In the genomic region with DNA sequence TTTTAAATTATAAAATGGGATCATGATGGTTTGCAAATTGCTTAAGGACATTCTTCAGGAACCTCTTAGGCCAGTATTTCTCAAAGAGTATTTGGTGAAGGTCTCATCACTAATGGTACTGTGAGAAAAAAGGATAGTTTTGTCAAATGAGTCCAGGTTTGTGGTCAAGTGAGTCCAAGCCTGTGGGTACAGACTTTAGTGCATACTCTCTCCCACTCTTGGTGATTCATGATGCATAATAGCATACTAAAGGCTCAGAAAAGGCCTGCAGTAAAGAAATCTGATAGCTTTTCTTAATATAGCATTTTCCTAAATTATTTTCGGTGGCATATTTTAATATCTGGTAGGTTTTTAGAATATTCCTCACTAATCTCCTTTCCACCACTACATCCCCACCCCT, we compare ENCODE assay signal across 13 cellular contexts. TPM values are rescaled to one million over a fixed set of nuclear protein-coding genes. Genes with fewer than 3 reads are reported as not detected.
A peak's percentile ranks its signal among the peaks of the same experiment; 100 is the strongest.
DNase-seq lines count a peak whose midpoint lies in the region; ATAC-seq and TF ChIP-seq lines count a peak whose summit lies in the region.
"Had no signal": no experiment of that assay in that cellular context is flagged by ENCODE, and none has a peak within 500 bp of the region (broad histone marks: within the 10 kb centered on the region; RNA-seq: fewer than 3 reads in every experiment).

No MANE protein-coding gene starts in this region.

- POLR2A ChIA-PET in HCT116 (lab: Charles Lee), result no interaction called here

- H3K79me2 ChIP-seq in HCT116 (ENCODE audit: insufficient read depth, low read length), result no peaks in the 10 kb centered on the region

- no peaks in the 10 kb centered on the region for H3K27me3 Mint-ChIP-seq in stimulated activated naive CD8-positive, alpha-beta T cell treated with anti-CD3 and anti-CD28 coated beads, Interleukin-15, amount 100 ng/mL, for 72 hours
- H3K27me3 Mint-ChIP-seq in endothelial cell (ENCODE audit: unreplicated experiment), result peaks cover 3% of the 10 kb centered on the region

- BruUV-seq in HCT116 (replicated peaks; lab: Mats Ljungman, UMichigan), result no TSS peak

- H3K27me3 ChIP-seq in HCT116 (ENCODE audit: insufficient read depth, low read length) (no peaks in the 10 kb centered on the region), adipocyte (replicated peaks; ENCODE audit: control insufficient read depth, insufficient read depth, low read length) (no peaks in the 10 kb centered on the region)
- H3K27me3 ChIP-seq: body of pancreas, pancreas had no signal

- H3K27ac Mint-ChIP-seq in stimulated activated naive CD8-positive, alpha-beta T cell treated with anti-CD3 and anti-CD28 coated beads, Interleukin-15, amount 100 ng/mL, for 72 hours, result no peak overlapping the region
- H3K27ac Mint-ChIP-seq in endothelial cell (ENCODE audit: unreplicated experiment), result no peak overlapping the region

- H3K36me3 Mint-ChIP-seq in endothelial cell (ENCODE audit: low read depth, unreplicated experiment), result no peaks in the 10 kb centered on the region

- H3K9ac ChIP-seq in HCT116 (ENCODE audit: low read length) (0 out of 2 replicates have a peak overlapping the region, but pooled peaks have one; percentile 14), adipocyte (ENCODE audit: low read length) (peak overlapping the region; percentile 13)

- H3K27ac ChIP-seq in HCT116 (ENCODE audit: low read depth, low read length), result no peak overlapping the region
- H3K27ac ChIP-seq: body of pancreas, pancreas had no signal

- H3K4me3 Mint-ChIP-seq in stimulated activated naive CD8-positive, alpha-beta T cell treated with anti-CD3 and anti-CD28 coated beads, Interleukin-15, amount 100 ng/mL, for 72 hours, result no peak overlapping the region
- no peak overlapping the region for H3K4me3 Mint-ChIP-seq in endothelial cell (ENCODE audit: unreplicated experiment)

- peaks cover 10 to 16% of the 10 kb centered on the region in 2 experiments for H3K4me1 ChIP-seq in HCT116 (ENCODE audit: control insufficient read depth in 1 of 2, insufficient read depth in 2 of 2, low read length in 2 of 2)
- H3K4me1 ChIP-seq in adipocyte (ENCODE audit: control insufficient read depth, insufficient read depth, low read length), result peaks cover 28% of the 10 kb centered on the region

- intact Hi-C loops in HCT116 (cut with micrococcal nuclease), result no loop called here

- ATAC-seq in HCT116, result peak; percentile 46
- ATAC-seq in stimulated activated naive CD8-positive, alpha-beta T cell treated with anti-CD3 and anti-CD28 coated beads, Interleukin-15, amount 100 ng/mL, for 72 hours, result peak; percentile 83
- ATAC-seq in GM18498 (IDR thresholded peaks at IDR 0.05; ENCODE audit: unreplicated experiment), result no peak
- ATAC-seq: left colon had no signal

- H3K9me3 Mint-ChIP-seq in stimulated activated naive CD8-positive, alpha-beta T cell treated with anti-CD3 and anti-CD28 coated beads, Interleukin-15, amount 100 ng/mL, for 72 hours, result no peaks in the 10 kb centered on the region
- H3K9me3 Mint-ChIP-seq in endothelial cell (ENCODE audit: unreplicated experiment), result no peaks in the 10 kb centered on the region

- H2AFZ ChIP-seq in HCT116 (ENCODE audit: low read depth, low read length, poor library complexity, severe bottlenecking), result peak overlapping the region; percentile 49

- H3K4me3 ChIP-seq in HCT116 (replicated peaks in 1 of 2; ENCODE audit: low read depth in 1 of 2, low read length in 2 of 2) (peak overlapping the region in 1 of 2 experiments; percentile 17; a peak in 1 of 4 replicates), adipocyte (ENCODE audit: low read length) (no peak overlapping the region)
- H3K4me3 ChIP-seq: body of pancreas, pancreas had no signal

- H3K36me3 ChIP-seq in HCT116 (ENCODE audit: control insufficient read depth in 1 of 2, insufficient read depth in 2 of 2, low read length in 2 of 2) (no peaks in the 10 kb centered on the region), adipocyte (ENCODE audit: control insufficient read depth, insufficient read depth, low read length, severe bottlenecking) (peaks cover 11% of the 10 kb centered on the region)
- H3K36me3 ChIP-seq: pancreas had no signal

- H4K20me1 ChIP-seq in HCT116 (ENCODE audit: insufficient read depth), result no peaks in the 10 kb centered on the region

- RAD21 ChIA-PET in HCT116 (lab: Charles Lee; ENCODE audit: low non-redundant PET in 1 of 2, low total read pairs in 2 of 2, uncharacterized antibody in 2 of 2, unreplicated experiment in 2 of 2), result no interaction called here

- DNase-seq in HCT116 (ENCODE audit: low read depth, low spot score), result no peak
- DNase-seq in adipocyte (ENCODE audit: low read depth), result peak; percentile 48
- peak; percentile 65 for DNase-seq in glomerular visceral epithelial cell (ENCODE audit: extremely low spot score)
- no peak for DNase-seq in stimulated activated naive CD8-positive, alpha-beta T cell treated with anti-CD3 and anti-CD28 coated beads, Interleukin-15, amount 100 ng/mL, for 72 hours
- DNase-seq in endothelial cell (ENCODE audit: low spot score), result no peak
- DNase-seq in NCI-H2196 treated with DMSO at 0.1 percent for 48 hours (lab: John Stamatoyannopoulos, UW; ENCODE audit: unreplicated experiment), result no peak
- DNase-seq in nucleus accumbens (lab: John Stamatoyannopoulos, UW), result no peak
- DNase-seq: left colon; RPMI8226; stimulated activated naive CD4-positive, alpha-beta T cell had no signal

- TF ChIP-seq RAD21 in HCT116 (IDR thresholded peaks at IDR 0.05; ENCODE audit: low read depth), result no peak

- H3K9me3 ChIP-seq in HCT116 (ENCODE audit: control insufficient read depth in 1 of 2, insufficient read depth in 1 of 2, low read depth in 1 of 2, low read length in 2 of 2), result no peaks in the 10 kb centered on the region
- H3K9me3 ChIP-seq in adipocyte (ENCODE audit: control insufficient read depth, low read length), result no peaks in the 10 kb centered on the region
- H3K9me3 ChIP-seq: body of pancreas, pancreas had no signal

- peak overlapping the region; percentile 64 for H3K4me2 ChIP-seq in HCT116 (ENCODE audit: low read length)

- CTCF ChIA-PET in HCT116 (lab: Charles Lee), result no interaction called here

- no peaks in the 10 kb centered on the region for H3K9me2 ChIP-seq in HCT116 (ENCODE audit: insufficient read depth)

- no peak for TF ChIP-seq POLR2A in HCT116 (IDR thresholded peaks at IDR 0.05; ENCODE audit: borderline replicate concordance, extremely low read depth, insufficient read depth, insufficient read length)

- H3K4me1 Mint-ChIP-seq in stimulated activated naive CD8-positive, alpha-beta T cell treated with anti-CD3 and anti-CD28 coated beads, Interleukin-15, amount 100 ng/mL, for 72 hours, result no peaks in the 10 kb centered on the region
- H3K4me1 Mint-ChIP-seq in endothelial cell (ENCODE audit: unreplicated experiment), result peaks cover 11% of the 10 kb centered on the region

- TF ChIP-seq CTCF in HCT116 (IDR thresholded peaks at IDR 0.05 in 2 of 3, conservative IDR thresholded peaks at IDR 0.05 in 1 of 3; ENCODE audit: borderline replicate concordance in 1 of 3, insufficient read depth in 1 of 3, low read depth in 2 of 3, low read length in 2 of 3) (no peak), endothelial cell (IDR thresholded peaks at IDR 0.05; ENCODE audit: unreplicated experiment) (no peak)

TF ChIP-seq in HCT116, 20 proteins besides CTCF, POLR2A, EP300 and RAD21:
- no peak for TF ChIP-seq ZBTB33 (IDR thresholded peaks at IDR 0.05; ENCODE audit: extremely low read depth, insufficient replicate concordance, low read length)
- TF ChIP-seq EZH2phosphoT487 (IDR thresholded peaks at IDR 0.05; ENCODE audit: borderline replicate concordance), result no peak
- TF ChIP-seq ZFX (IDR thresholded peaks at IDR 0.05), result no peak
- no peak for TF ChIP-seq CBX3 (IDR thresholded peaks at IDR 0.05; ENCODE audit: low read depth)
- no peak for TF ChIP-seq TCF7L2 (IDR thresholded peaks at IDR 0.05; ENCODE audit: borderline replicate concordance, extremely low read depth, insufficient read depth, insufficient read length)

RNA-seq across cellular contexts. Expression of gene BOC, which starts 20.0 kb away (rescaled TPM):
- total RNA-seq in HCT116 (2021; ENCODE audit: unreplicated experiment), result 3.3 TPM
- 1.2 and 2.0 TPM in 2 replicates for polyA plus RNA-seq in HCT116 (2012)
- total RNA-seq in endothelial cell (ENCODE audit: unreplicated experiment), result 3.8 TPM

Comparison
In these comparisons a context has a peak if more than half of its experiments do, and no peak if none do; other contexts are left out.
1. DNase-seq: peak in adipocyte (single experiment) and glomerular visceral epithelial cell (single experiment); none in HCT116 (single experiment), stimulated activated naive CD8-positive, alpha-beta T cell treated with anti-CD3 and anti-CD28 coated beads, Interleukin-15, amount 100 ng/mL, for 72 hours (0 of 2), endothelial cell (single experiment), NCI-H2196 treated with DMSO at 0.1 percent for 48 hours (single experiment) and nucleus accumbens (0 of 56).